Comparison of ENCODE assay signal across 23 cellular contexts in the genomic region with DNA sequence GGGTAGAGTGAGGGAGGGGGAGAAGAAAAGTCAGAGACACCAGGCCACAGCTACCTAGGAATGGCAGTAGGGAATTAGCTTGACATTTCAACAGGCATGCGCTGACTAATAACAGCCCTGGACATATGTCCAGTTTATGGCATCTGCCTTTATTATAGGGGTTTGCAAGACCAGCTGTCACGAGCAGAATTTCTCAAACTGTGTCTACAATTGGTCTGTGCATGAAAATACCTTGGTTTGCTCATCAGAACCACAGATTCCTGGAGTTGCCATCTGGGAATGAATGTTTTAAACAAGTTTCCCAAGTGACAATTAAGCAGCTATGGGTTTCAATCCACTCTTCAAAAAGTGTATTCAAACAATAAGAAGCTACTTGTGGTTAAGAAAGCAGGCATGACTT.
DNase-seq lines count a peak whose midpoint lies in the region; ATAC-seq and TF ChIP-seq lines count a peak whose summit lies in the region.
"Had no signal": no experiment of that assay in that cellular context is flagged by ENCODE, and none has a peak within 500 bp of the region (broad histone marks: within the 10 kb centered on the region; RNA-seq: fewer than 3 reads in every experiment).

No MANE protein-coding gene starts in this region.

- H3K9me3 Mint-ChIP-seq in activated B cell treated with CpG ODN at 0.5 μM for 24 hours (no peaks in the 10 kb centered on the region), nephron (no peaks in the 10 kb centered on the region)
- H3K9me3 Mint-ChIP-seq: CD4-positive, alpha-beta T cell had no signal

- ATAC-seq in activated B cell treated with CpG ODN at 0.5 μM for 24 hours (ENCODE audit: low read depth) (no peak), HG03439 (IDR thresholded peaks at IDR 0.05; ENCODE audit: unreplicated experiment) (no peak)

- intact Hi-C loops in activated B cell treated with CpG ODN at 0.5 μM for 24 hours (cut with micrococcal nuclease): no loop called here

- DNase-seq in NCI-H2227 (lab: John Stamatoyannopoulos, UW; ENCODE audit: unreplicated experiment) (peak; percentile 3), NCI-H2227 treated with DMSO at 0.1 percent for 48 hours (lab: John Stamatoyannopoulos, UW) (no peak), activated B cell treated with CpG ODN at 0.5 μM for 24 hours (no peak), NAMALWA (ENCODE audit: low spot score) (no peak), SW480 (ENCODE audit: low spot score) (no peak)
- DNase-seq: 8988T; ACHN; CD4-positive, alpha-beta T cell; DMS79; GF-D8; HCEC 1CT; IMR-90; KG1; NCI-H1092 treated with DMSO at 0.1 percent for 48 hours; NCI-H1436; NCI-H187; NCI-H2081 treated with DMSO at 0.1 percent for 48 hours; NCI-H2171; NCI-H526; Right ventricle myocardium superior; RPMI8226 had no signal

- H3K27me3 Mint-ChIP-seq in activated B cell treated with CpG ODN at 0.5 μM for 24 hours (peaks cover 3% of the 10 kb centered on the region), nephron (ENCODE audit: low read depth) (peaks cover 5% of the 10 kb centered on the region)

- H3K36me3 Mint-ChIP-seq in activated B cell treated with CpG ODN at 0.5 μM for 24 hours (ENCODE audit: low read depth) (no peaks in the 10 kb centered on the region), nephron (ENCODE audit: low read depth) (no peaks in the 10 kb centered on the region)

- CTCF ChIA-PET in activated B cell treated with CpG ODN at 0.5 μM for 24 hours (lab: Charles Lee): interaction anchor here (1.6 kb wide), 1 partner anchor 191 kb away, joined by 4 read pairs; no protein-coding TSS in a partner anchor

- H3K4me3 Mint-ChIP-seq in activated B cell treated with CpG ODN at 0.5 μM for 24 hours (no peak overlapping the region), nephron (no peak overlapping the region)
- H3K4me3 Mint-ChIP-seq: CD4-positive, alpha-beta T cell had no signal

- TF ChIP-seq CTCF in activated B cell treated with CpG ODN at 0.5 μM for 24 hours (IDR thresholded peaks at IDR 0.05): no peak
- TF ChIP-seq CTCF in nephron (IDR thresholded peaks at IDR 0.05; ENCODE audit: unreplicated experiment in 3 of 3): no peak

- POLR2A ChIA-PET in activated B cell treated with CpG ODN at 0.5 μM for 24 hours (lab: Charles Lee): no interaction called here

- H3K4me1 Mint-ChIP-seq in activated B cell treated with CpG ODN at 0.5 μM for 24 hours (no peaks in the 10 kb centered on the region), nephron (peaks cover 30% of the 10 kb centered on the region)

- peak overlapping the region; percentile 14 for H3K27ac Mint-ChIP-seq in activated B cell treated with CpG ODN at 0.5 μM for 24 hours
- peak overlapping the region in 2 of 3 experiments; percentile 4 to 47 for H3K27ac Mint-ChIP-seq in nephron
- H3K27ac Mint-ChIP-seq: CD4-positive, alpha-beta T cell had no signal
